9 cellular contexts compared by ENCODE assay signal in the genomic region with DNA sequence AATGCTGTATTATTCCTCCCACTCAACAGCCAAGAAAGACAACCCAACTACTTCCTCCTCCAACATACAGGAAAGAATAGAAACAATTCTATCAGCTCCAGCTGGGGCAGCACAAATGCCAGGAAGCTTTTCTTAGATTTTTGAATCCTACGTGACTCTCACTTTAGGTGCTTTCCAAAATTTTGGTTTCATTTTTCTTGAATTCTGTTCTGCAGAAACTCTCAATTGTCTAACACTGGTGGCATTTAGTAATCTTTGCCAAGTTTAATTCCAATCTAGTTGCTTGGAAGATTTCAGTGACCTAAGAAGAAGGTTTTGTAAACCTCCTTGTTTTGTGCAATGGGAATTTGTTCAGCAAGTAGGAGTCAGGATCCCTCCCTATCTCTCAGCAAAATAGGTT. TPM values are rescaled to one million over a fixed set of nuclear protein-coding genes. Genes with fewer than 3 reads are reported as not detected.
DNase-seq lines count a peak whose midpoint lies in the region; ATAC-seq, FAIRE-seq and TF ChIP-seq lines count a peak whose summit lies in the region.
"Had no signal": no experiment of that assay in that cellular context is flagged by ENCODE, and none has a peak within 500 bp of the region (broad histone marks: within the 10 kb centered on the region; RNA-seq: fewer than 3 reads in every experiment).

No MANE protein-coding gene starts in this region.

- no peaks in the 10 kb centered on the region for H3K9me3 Mint-ChIP-seq in stimulated activated memory B cell treated with anti-CD40 and anti-IgM and Interleukin-4, amounts not matched to agents 10 μg/mL and 1 μg/mL and 100 μg/mL, for 72 hours

- TF ChIP-seq CTCF in WI38 (IDR thresholded peaks at IDR 0.05; ENCODE audit: low read depth, low read length) (no peak), foreskin keratinocyte (conservative IDR thresholded peaks at IDR 0.05) (no peak)

- H3K4me3 Mint-ChIP-seq in stimulated activated memory B cell treated with anti-CD40 and anti-IgM and Interleukin-4, amounts not matched to agents 10 μg/mL and 1 μg/mL and 100 μg/mL, for 72 hours = peak overlapping the region; percentile 30

- H3K4me3 ChIP-seq in WI38 (ENCODE audit: low read depth, low read length) = peak overlapping the region; percentile 38

- H3K27me3 ChIP-seq in foreskin keratinocyte = no peaks in the 10 kb centered on the region

- H3K4me1 Mint-ChIP-seq in stimulated activated memory B cell treated with anti-CD40 and anti-IgM and Interleukin-4, amounts not matched to agents 10 μg/mL and 1 μg/mL and 100 μg/mL, for 72 hours = peaks cover 15% of the 10 kb centered on the region

- H3K4me1 ChIP-seq in foreskin keratinocyte = peaks cover 4% of the 10 kb centered on the region

- peak overlapping the region; percentile 36 for H3K27ac Mint-ChIP-seq in stimulated activated memory B cell treated with anti-CD40 and anti-IgM and Interleukin-4, amounts not matched to agents 10 μg/mL and 1 μg/mL and 100 μg/mL, for 72 hours

- no peak for DNase-seq in GM18507 (ENCODE audit: extremely low spot score, insufficient read length, low read depth)
- peak; percentile 12 to 32 for DNase-seq in foreskin keratinocyte
- no peak for DNase-seq in NCI-H510A treated with DMSO at 0.1 percent for 48 hours (lab: John Stamatoyannopoulos, UW)
- DNase-seq in NCI-H524 (lab: John Stamatoyannopoulos, UW) = no peak
- DNase-seq: NCI-H1092 treated with DMSO at 0.1 percent for 48 hours had no signal

- no peaks in the 10 kb centered on the region for H3K36me3 Mint-ChIP-seq in stimulated activated memory B cell treated with anti-CD40 and anti-IgM and Interleukin-4, amounts not matched to agents 10 μg/mL and 1 μg/mL and 100 μg/mL, for 72 hours

- peak; percentile 20 for ATAC-seq in foreskin keratinocyte
- no peak for ATAC-seq in stimulated activated memory B cell treated with anti-CD40 and anti-IgM and Interleukin-4, amounts not matched to agents 10 μg/mL and 1 μg/mL and 100 μg/mL, for 72 hours
- no peak for ATAC-seq in GM19455 (IDR thresholded peaks at IDR 0.05; ENCODE audit: unreplicated experiment)
- no peak for ATAC-seq in activated CD4-positive, CD25-positive, alpha-beta regulatory T cell treated with anti-CD3 and anti-CD28 coated beads, Interleukin-2, amount 50 U/mL, for 24 hours

- no peak overlapping the region for H3K27ac ChIP-seq in foreskin keratinocyte

- peaks cover 12% of the 10 kb centered on the region for H3K27me3 Mint-ChIP-seq in stimulated activated memory B cell treated with anti-CD40 and anti-IgM and Interleukin-4, amounts not matched to agents 10 μg/mL and 1 μg/mL and 100 μg/mL, for 72 hours

- peak; percentile 64 for FAIRE-seq in GM18507 (lab: Jason Lieb, UNC)

RNA-seq across cellular contexts. Expression of gene DOCK7, which starts 37.1 kb away (rescaled TPM):
- 51.6 and 57.5 TPM in 2 replicates for total RNA-seq in foreskin keratinocyte
- 11.3 and 13.8 TPM in 2 replicates for polyA plus RNA-seq in foreskin keratinocyte

RNA-seq across cellular contexts. Expression of gene ATG4C, which starts 58.7 kb away (rescaled TPM):
- total RNA-seq in foreskin keratinocyte = 9.4 and 9.6 TPM in 2 replicates
- 4.0 and 5.5 TPM in 2 replicates for polyA plus RNA-seq in foreskin keratinocyte

Comparison
In these comparisons a context has a peak if more than half of its experiments do, and no peak if none do; other contexts are left out.
1. DNase-seq: peak in foreskin keratinocyte (2 of 2); none in GM18507 (single experiment), NCI-H510A treated with DMSO at 0.1 percent for 48 hours (single experiment) and NCI-H524 (0 of 2).